ENCODE assay signal across 2 cellular contexts in the genomic region with DNA sequence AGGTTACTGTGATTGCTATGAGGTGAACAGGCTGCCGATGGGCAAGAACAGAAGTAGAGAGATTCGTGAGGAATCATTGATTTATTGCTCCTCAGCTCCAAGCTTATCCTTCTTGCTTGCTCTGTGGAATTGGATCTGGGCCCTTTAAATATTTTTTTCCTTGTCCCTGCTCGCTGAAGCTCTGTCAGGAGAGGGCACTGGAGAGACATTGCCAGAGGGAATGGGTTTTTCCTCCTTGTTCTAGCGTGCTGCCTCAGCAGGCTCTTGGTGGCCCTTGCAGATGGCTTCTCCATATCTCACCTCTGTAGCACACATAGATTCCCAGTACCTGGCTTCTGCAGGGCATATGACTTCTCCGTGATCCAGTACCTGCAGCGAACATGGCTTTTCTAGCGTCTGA.
TF ChIP-seq lines count a peak whose summit lies in the region.

No MANE protein-coding gene starts in this region.

TF ChIP-seq in IMR-90, 13 proteins besides CTCF, POLR2A, EP300 and RAD21:
- TF ChIP-seq MAFK (IDR thresholded peaks at IDR 0.05; ENCODE audit: low read depth, low read length) (no peak), MAZ (IDR thresholded peaks at IDR 0.05; ENCODE audit: borderline replicate concordance, low read depth, low read length) (no peak), SMC3 (IDR thresholded peaks at IDR 0.05; ENCODE audit: low read depth, low read length) (no peak)

TF ChIP-seq in K562, 482 proteins besides CTCF, POLR2A, EP300 and RAD21:
- TF ChIP-seq SMARCA5 (IDR thresholded peaks at IDR 0.05) (no peak), SMC3 (conservative IDR thresholded peaks at IDR 0.05; ENCODE audit: insufficient read depth, low read depth, low read length) (peak; percentile 32; the same call in 1 of the 2 replicates)
